ENCODE assay signal across 12 cellular contexts in genomic region chr6:43141644-43142043, GRCh38.
"Had no signal": no experiment of that assay in that cellular context is flagged by ENCODE, and none has a peak within 500 bp of the region (broad histone marks: within the 10 kb centered on the region; RNA-seq: fewer than 3 reads in every experiment).

No MANE protein-coding gene starts in this region.

- H3K27ac Mint-ChIP-seq: activated B cell treated with CpG ODN at 0.5 μM for 24 hours; activated T-helper 1 cell treated with anti-CD3 and anti-CD28 coated beads, Interleukin-12 subunit alpha, Interleukin-12 subunit beta, Interleukin-2, Interleukin-4 antibody, amounts not matched to agents 30 ng/mL and 10 ng/mL and 1 ng/mL, durations not matched to agents 14 hours and 24 hours and 36 hours; T-helper 2 cell treated with Interferon-gamma antibody and Interleukin-4, amounts not matched to agents 5 μg/mL and 100 μg/mL, for 36 hours had no signal

- H3K4me3 ChIP-seq: adrenal gland, cardiac muscle cell, esophagus squamous epithelium, left lung had no signal

- H3K4me3 Mint-ChIP-seq: activated B cell treated with CpG ODN at 0.5 μM for 24 hours; activated T-helper 1 cell treated with anti-CD3 and anti-CD28 coated beads, Interleukin-12 subunit alpha, Interleukin-12 subunit beta, Interleukin-2, Interleukin-4 antibody, amounts not matched to agents 30 ng/mL and 10 ng/mL and 1 ng/mL, durations not matched to agents 14 hours and 24 hours and 36 hours; T-helper 2 cell treated with Interferon-gamma antibody and Interleukin-4, amounts not matched to agents 5 μg/mL and 100 μg/mL, for 36 hours had no signal

- H3K27me3 Mint-ChIP-seq: activated B cell treated with CpG ODN at 0.5 μM for 24 hours, naive B cell had no signal

- H3K27ac ChIP-seq: adrenal gland, esophagus squamous epithelium, left lung had no signal

- DNase-seq: activated B cell treated with CpG ODN at 0.5 μM for 24 hours; adrenal gland; esophagus squamous epithelium; hippocampal formation; kidney; left lung; naive B cell; stimulated activated naive CD4-positive, alpha-beta T cell treated with Interleukin-2 at 50 U/mL for 16 hours; SW 1271 had no signal

- ATAC-seq: left lung had no signal

- H3K36me3 Mint-ChIP-seq: naive B cell had no signal

- H3K9me3 Mint-ChIP-seq: activated B cell treated with CpG ODN at 0.5 μM for 24 hours; activated T-helper 1 cell treated with anti-CD3 and anti-CD28 coated beads, Interleukin-12 subunit alpha, Interleukin-12 subunit beta, Interleukin-2, Interleukin-4 antibody, amounts not matched to agents 30 ng/mL and 10 ng/mL and 1 ng/mL, durations not matched to agents 14 hours and 24 hours and 36 hours; naive B cell; T-helper 2 cell treated with Interferon-gamma antibody and Interleukin-4, amounts not matched to agents 5 μg/mL and 100 μg/mL, for 36 hours had no signal

- H3K36me3 ChIP-seq: adrenal gland had no signal

- H3K27me3 ChIP-seq: adrenal gland, cardiac muscle cell, esophagus squamous epithelium, left lung had no signal

- H3K9me3 ChIP-seq: adrenal gland, esophagus squamous epithelium, left lung had no signal
